Comparison of ENCODE assay signal across 9 cellular contexts in the genomic region with DNA sequence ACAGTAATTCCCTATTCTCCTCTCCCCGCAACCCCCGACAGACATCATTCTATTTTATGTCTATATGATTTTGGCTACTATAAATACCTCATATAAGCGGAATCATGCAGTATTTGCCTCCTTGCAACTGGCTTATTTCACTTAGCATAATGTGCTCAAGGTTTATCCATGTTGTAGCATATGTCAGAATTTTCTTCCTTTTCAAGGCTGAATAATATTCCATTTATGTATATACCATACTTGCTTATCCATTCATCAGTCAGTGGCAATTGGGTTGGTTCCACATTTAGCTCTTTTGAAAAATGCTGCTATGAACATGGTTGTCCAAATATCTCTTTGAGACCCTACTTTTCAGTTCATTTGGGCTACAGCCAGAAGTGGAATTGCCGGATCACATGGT.
"Had no signal": no experiment of that assay in that cellular context is flagged by ENCODE, and none has a peak within 500 bp of the region (broad histone marks: within the 10 kb centered on the region; RNA-seq: fewer than 3 reads in every experiment).

No MANE protein-coding gene starts in this region.

- H3K4me1 Mint-ChIP-seq: IgD-negative memory B cell had no signal

- H3K27ac ChIP-seq: GM23248, HL-60 had no signal

- H3K9ac ChIP-seq: GM23248 had no signal

- H2AFZ ChIP-seq: GM23248 had no signal

- FAIRE-seq: HepG2 had no signal

- H3K36me3 ChIP-seq: HAP-1 had no signal

- H3K27me3 Mint-ChIP-seq: IgD-negative memory B cell had no signal

- DNase-seq: GM23248, GOT3, H7, KG1 had no signal

- H3K4me3 Mint-ChIP-seq: IgD-negative memory B cell had no signal

- H3K9me3 ChIP-seq: HAP-1 had no signal

- H3K4me3 ChIP-seq: GM23248, HAP-1 had no signal

- ATAC-seq: HCT116, HepG2 had no signal
